ENCODE assay signal across 20 cellular contexts in genomic region chrX:46994096-46994495, GRCh38.
DNase-seq lines count a peak whose midpoint lies in the region; ATAC-seq lines count a peak whose summit lies in the region.
"Had no signal": no experiment of that assay in that cellular context is flagged by ENCODE, and none has a peak within 500 bp of the region (broad histone marks: within the 10 kb centered on the region; RNA-seq: fewer than 3 reads in every experiment).

No MANE protein-coding gene starts in this region.

- DNase-seq in RPMI7951 (ENCODE audit: low read depth), result peak; percentile 14
- DNase-seq in dermis blood vessel endothelial cell, result peak; percentile 1
- DNase-seq in left kidney (ENCODE audit: low read depth, low spot score), result peak; percentile 2
- peak in 36 of 49 donors; percentile 0 to 74 (median 13) for DNase-seq in substantia nigra (lab: John Stamatoyannopoulos, UW)
- DNase-seq in SJCRH30, result no peak
- no peak for DNase-seq in amniotic stem cell (lab: John Stamatoyannopoulos, UW)
- DNase-seq: activated CD4-positive, alpha-beta T cell treated with anti-CD3 and anti-CD28 coated beads, Interleukin-2, amount 50 U/mL, for 48 hours; activated CD4-positive, CD25-positive, alpha-beta regulatory T cell; activated effector memory CD4-positive, alpha-beta T cell treated with Interleukin-2 at 50 U/mL for 16 hours; CD8-positive, alpha-beta T cell; DMS79; MG63; NCI-H1436; NCI-H2107; NCI-H446 treated with DMSO at 0.1 percent for 48 hours; T1000 had no signal

- no peaks in the 10 kb centered on the region for H3K4me1 ChIP-seq in SJCRH30

- ATAC-seq in GM19328 (IDR thresholded peaks at IDR 0.05; ENCODE audit: unreplicated experiment), result no peak
- ATAC-seq: CD8-positive, alpha-beta T cell; HCT116 had no signal

- H3K9me3 ChIP-seq in SJCRH30 (replicated peaks), result no peaks in the 10 kb centered on the region
- H3K9me3 ChIP-seq: MG63 had no signal

- no peaks in the 10 kb centered on the region for H3K36me3 ChIP-seq in SJCRH30
- H3K36me3 ChIP-seq: MG63 had no signal

- H3K4me3 ChIP-seq in SJCRH30, result no peak overlapping the region
- H3K4me3 ChIP-seq: lung, MG63 had no signal

- H3K27ac ChIP-seq in substantia nigra (ENCODE audit: low read depth, low read length, poor library complexity, severe bottlenecking) (peak overlapping the region; percentile 30), SJCRH30 (no peak overlapping the region)
- H3K27ac ChIP-seq: RWPE1 had no signal

- no peaks in the 10 kb centered on the region for H3K27me3 ChIP-seq in SJCRH30
- H3K27me3 ChIP-seq: MG63 had no signal

Comparison
In these comparisons a context has a peak if more than half of its experiments do, and no peak if none do; other contexts are left out.
1. DNase-seq: peak in RPMI7951 (single experiment), dermis blood vessel endothelial cell (single experiment), left kidney (single experiment) and substantia nigra (36 of 49); none in SJCRH30 (0 of 2) and amniotic stem cell (single experiment).